ENCODE assay signal across 17 cellular contexts in genomic region chr1:2047749-2048729, GRCh38. TPM values are rescaled to one million over a fixed set of nuclear protein-coding genes. Genes with fewer than 3 reads are reported as not detected.
A peak's percentile ranks its signal among the peaks of the same experiment; 100 is the strongest.
DNase-seq lines count a peak whose midpoint lies in the region; ATAC-seq and TF ChIP-seq lines count a peak whose summit lies in the region.
"Had no signal": no experiment of that assay in that cellular context is flagged by ENCODE, and none has a peak within 500 bp of the region (broad histone marks: within the 10 kb centered on the region; RNA-seq: fewer than 3 reads in every experiment).

No MANE protein-coding gene starts in this region.

- H3K36me3 Mint-ChIP-seq in activated T-helper 1 cell treated with anti-CD3 and anti-CD28 coated beads, Interleukin-12 subunit alpha, Interleukin-12 subunit beta, Interleukin-2, Interleukin-4 antibody, amounts not matched to agents 30 ng/mL and 10 ng/mL and 1 ng/mL, durations not matched to agents 14 hours and 24 hours and 36 hours (ENCODE audit: low read depth) = no peaks in the 10 kb centered on the region
- H3K36me3 Mint-ChIP-seq in mesothelial cell of epicardium = no peaks in the 10 kb centered on the region

- H3K27ac Mint-ChIP-seq in activated T-helper 1 cell treated with anti-CD3 and anti-CD28 coated beads, Interleukin-12 subunit alpha, Interleukin-12 subunit beta, Interleukin-2, Interleukin-4 antibody, amounts not matched to agents 30 ng/mL and 10 ng/mL and 1 ng/mL, durations not matched to agents 14 hours and 24 hours and 36 hours = no peak overlapping the region
- H3K27ac Mint-ChIP-seq in mesothelial cell of epicardium = no peak overlapping the region

- ATAC-seq in Right ventricle myocardium inferior (no peak), Right ventricle myocardium superior (ENCODE audit: poor library complexity) (no peak), GM18868 (IDR thresholded peaks at IDR 0.05; ENCODE audit: unreplicated experiment) (no peak), GM18517 (IDR thresholded peaks at IDR 0.05; ENCODE audit: unreplicated experiment) (no peak)
- ATAC-seq: lower lobe of right lung, pancreas had no signal

- POLR2A ChIA-PET in GM10248 (lab: Yijun Ruan, JAX) = no interaction called here

- intact Hi-C loops in Right ventricle myocardium inferior (cut with DNase I) = no loop called here
- intact Hi-C loops in Right ventricle myocardium superior (cut with DNase I) = no loop called here
- intact Hi-C loops in activated T-helper 1 cell treated with anti-CD3 and anti-CD28 coated beads, Interleukin-12 subunit alpha, Interleukin-12 subunit beta, Interleukin-2, Interleukin-4 antibody, amounts not matched to agents 30 ng/mL and 10 ng/mL and 1 ng/mL, durations not matched to agents 14 hours and 24 hours and 36 hours (cut with micrococcal nuclease) = loop anchor here (5.0 kb wide), 1 partner anchor 106 kb away; no protein-coding TSS in a partner anchor

- H3K27me3 Mint-ChIP-seq in activated T-helper 1 cell treated with anti-CD3 and anti-CD28 coated beads, Interleukin-12 subunit alpha, Interleukin-12 subunit beta, Interleukin-2, Interleukin-4 antibody, amounts not matched to agents 30 ng/mL and 10 ng/mL and 1 ng/mL, durations not matched to agents 14 hours and 24 hours and 36 hours (ENCODE audit: insufficient read depth) = peaks cover 50% of the 10 kb centered on the region
- peaks cover 51% of the 10 kb centered on the region for H3K27me3 Mint-ChIP-seq in mesothelial cell of epicardium (ENCODE audit: low read depth)

- CTCF ChIA-PET in GM10248 (lab: Yijun Ruan, JAX) = no interaction called here

- H3K9me3 Mint-ChIP-seq in activated T-helper 1 cell treated with anti-CD3 and anti-CD28 coated beads, Interleukin-12 subunit alpha, Interleukin-12 subunit beta, Interleukin-2, Interleukin-4 antibody, amounts not matched to agents 30 ng/mL and 10 ng/mL and 1 ng/mL, durations not matched to agents 14 hours and 24 hours and 36 hours = no peaks in the 10 kb centered on the region
- no peaks in the 10 kb centered on the region for H3K9me3 Mint-ChIP-seq in mesothelial cell of epicardium

- H3K4me3 Mint-ChIP-seq in activated T-helper 1 cell treated with anti-CD3 and anti-CD28 coated beads, Interleukin-12 subunit alpha, Interleukin-12 subunit beta, Interleukin-2, Interleukin-4 antibody, amounts not matched to agents 30 ng/mL and 10 ng/mL and 1 ng/mL, durations not matched to agents 14 hours and 24 hours and 36 hours = peak overlapping the region; percentile 13
- peak overlapping the region; percentile 43 for H3K4me3 Mint-ChIP-seq in mesothelial cell of epicardium

- TF ChIP-seq CTCF in mesothelial cell of epicardium (IDR thresholded peaks at IDR 0.05; ENCODE audit: unreplicated experiment) (no peak), GM10248 (IDR thresholded peaks at IDR 0.05; ENCODE audit: control extremely low read depth, extremely low read depth, low read depth, missing control alignments) (no peak)

- DNase-seq in Right ventricle myocardium inferior (ENCODE audit: missing footprints) (peak; percentile 37), Right ventricle myocardium superior (no peak), mesothelial cell of epicardium (ENCODE audit: low spot score in 2 of 2, unreplicated experiment in 2 of 2) (no peak), GM10248 (ENCODE audit: extremely low spot score) (no peak)
- no peak for DNase-seq in activated T-helper 1 cell treated with anti-CD3 and anti-CD28 coated beads, Interleukin-12 subunit alpha, Interleukin-12 subunit beta, Interleukin-2, Interleukin-4 antibody, amounts not matched to agents 30 ng/mL and 10 ng/mL and 1 ng/mL, durations not matched to agents 14 hours and 24 hours and 36 hours (ENCODE audit: low spot score)
- DNase-seq in stimulated activated CD4-positive, alpha-beta T cell treated with anti-CD3 and anti-CD28 coated beads, Interleukin-2, amount 100 ng/mL, for 48 hours = no peak
- DNase-seq: activated effector memory CD4-positive, alpha-beta T cell treated with Interleukin-2 at 50 U/mL for 16 hours; effector CD8-positive, alpha-beta T cell; EL; lower lobe of right lung; tibial artery; WERI-Rb-1 had no signal

- H3K4me1 Mint-ChIP-seq in activated T-helper 1 cell treated with anti-CD3 and anti-CD28 coated beads, Interleukin-12 subunit alpha, Interleukin-12 subunit beta, Interleukin-2, Interleukin-4 antibody, amounts not matched to agents 30 ng/mL and 10 ng/mL and 1 ng/mL, durations not matched to agents 14 hours and 24 hours and 36 hours (ENCODE audit: low read depth) = peaks cover 8% of the 10 kb centered on the region
- H3K4me1 Mint-ChIP-seq in mesothelial cell of epicardium = peaks cover 20% of the 10 kb centered on the region

RNA-seq across cellular contexts. Expression of gene PRKCZ, which starts 2.2 kb away (rescaled TPM):
- total RNA-seq in Right ventricle myocardium inferior (16.4 TPM), Right ventricle myocardium superior (13.5 TPM), mesothelial cell of epicardium (53.0 to 55.5 TPM (median 54.5 TPM) in 3 replicates)
- 4.1 TPM in 2 replicates for total RNA-seq in activated T-helper 1 cell treated with anti-CD3 and anti-CD28 coated beads, Interleukin-12 subunit alpha, Interleukin-12 subunit beta, Interleukin-2, Interleukin-4 antibody, amounts not matched to agents 30 ng/mL and 10 ng/mL and 1 ng/mL, durations not matched to agents 14 hours and 24 hours and 36 hours

RNA-seq across cellular contexts. Expression of gene GABRD, which starts 28.9 kb away (rescaled TPM):
- 0.49 TPM for total RNA-seq in Right ventricle myocardium inferior
- 0.43 TPM for total RNA-seq in Right ventricle myocardium superior
- total RNA-seq in activated T-helper 1 cell treated with anti-CD3 and anti-CD28 coated beads, Interleukin-12 subunit alpha, Interleukin-12 subunit beta, Interleukin-2, Interleukin-4 antibody, amounts not matched to agents 30 ng/mL and 10 ng/mL and 1 ng/mL, durations not matched to agents 14 hours and 24 hours and 36 hours = 0.26 TPM in 1 of 2 replicates, not detected in the other
- 0.09 to 0.16 TPM (median 0.14 TPM) in 3 replicates for total RNA-seq in mesothelial cell of epicardium
- total RNA-seq: bronchial epithelial cell, HT-29 had no signal

RNA-seq across cellular contexts. Expression of gene CFAP74, which starts 44.5 kb away (rescaled TPM):
- total RNA-seq in Right ventricle myocardium inferior = not detected
- not detected for total RNA-seq in Right ventricle myocardium superior
- not detected in 2 replicates for total RNA-seq in activated T-helper 1 cell treated with anti-CD3 and anti-CD28 coated beads, Interleukin-12 subunit alpha, Interleukin-12 subunit beta, Interleukin-2, Interleukin-4 antibody, amounts not matched to agents 30 ng/mL and 10 ng/mL and 1 ng/mL, durations not matched to agents 14 hours and 24 hours and 36 hours
- 0.16 to 0.42 TPM (median 0.18 TPM) in 3 replicates for total RNA-seq in mesothelial cell of epicardium
- total RNA-seq: bronchial epithelial cell, HT-29, pancreas had no signal
